23 cellular contexts compared by ENCODE assay signal in the genomic region with DNA sequence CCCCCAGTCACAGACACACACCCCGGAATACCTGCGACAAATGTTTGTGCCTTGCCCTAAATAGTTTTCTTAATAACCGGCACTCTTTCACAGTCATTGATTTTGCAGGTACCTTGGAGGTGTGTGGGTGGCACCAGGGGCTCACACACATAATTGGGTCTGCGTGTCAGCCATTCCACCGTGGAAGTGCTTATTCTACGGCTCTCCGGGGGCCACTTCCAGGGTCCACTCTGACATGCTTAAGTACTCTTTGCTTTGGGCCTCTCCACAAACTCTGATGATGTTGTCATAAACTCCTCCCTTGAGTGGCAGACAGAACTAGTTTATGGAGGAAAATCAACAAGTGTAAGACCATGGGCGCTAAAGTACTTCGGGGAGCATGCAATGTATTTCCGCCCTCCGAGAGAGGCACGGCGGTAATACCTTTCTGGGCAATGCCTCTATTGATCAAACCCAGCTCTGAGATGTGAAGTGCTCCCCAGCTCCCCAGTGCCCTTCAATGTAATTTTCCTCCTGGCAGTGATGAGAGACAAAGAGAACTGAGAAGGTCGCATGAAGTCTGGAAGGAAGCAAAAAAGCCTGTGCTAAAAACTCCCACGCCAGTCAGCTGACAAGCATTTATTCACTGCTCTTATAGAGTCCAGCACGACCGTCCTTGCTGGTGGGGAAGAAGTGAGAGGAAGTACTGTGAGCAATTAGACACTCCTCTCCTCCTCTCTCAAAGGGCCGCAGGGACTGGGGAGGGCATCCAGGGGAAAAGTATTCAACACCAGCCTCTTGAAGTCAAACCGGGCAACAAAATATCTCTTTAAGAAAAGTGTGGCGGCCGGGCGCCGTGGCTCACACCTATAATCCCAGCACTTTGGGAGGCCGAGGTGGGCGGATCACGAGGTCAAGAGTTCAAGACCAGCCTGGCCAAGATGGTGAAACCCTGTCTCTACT.
"Had no signal": no experiment of that assay in that cellular context is flagged by ENCODE, and none has a peak within 500 bp of the region (broad histone marks: within the 10 kb centered on the region; RNA-seq: fewer than 3 reads in every experiment).

No MANE protein-coding gene starts in this region.

- H3K36me3 Mint-ChIP-seq: activated naive CD4-positive, alpha-beta T cell treated with anti-CD3 and anti-CD28 coated beads, Interleukin-2, amount 10 ng/mL, durations not matched to agents 7 days and 5 days had no signal

- H3K4me3 Mint-ChIP-seq: activated CD4-positive, alpha-beta T cell treated with anti-CD3 and anti-CD28 coated beads, Interleukin-2, amount 10 ng/mL, durations not matched to agents 24 days and 14 days; activated naive CD4-positive, alpha-beta T cell treated with anti-CD3 and anti-CD28 coated beads, Interleukin-2, amount 10 ng/mL, durations not matched to agents 7 days and 5 days; effector memory CD8-positive, alpha-beta T cell; T-helper 2 cell treated with Interferon-gamma antibody and Interleukin-4, amounts not matched to agents 5 μg/mL and 100 μg/mL, for 36 hours had no signal

- ATAC-seq: effector memory CD8-positive, alpha-beta T cell; gastrocnemius medialis; heart left ventricle; left colon had no signal

- H3K4me1 ChIP-seq: ascending aorta, breast epithelium, gastrocnemius medialis, upper lobe of left lung had no signal

- H3K4me3 ChIP-seq: ascending aorta, breast epithelium, gastrocnemius medialis, heart left ventricle, lung, upper lobe of left lung had no signal

- H3K4me1 Mint-ChIP-seq: activated CD4-positive, alpha-beta T cell treated with anti-CD3 and anti-CD28 coated beads, Interleukin-2, amount 10 ng/mL, durations not matched to agents 24 days and 14 days; activated naive CD4-positive, alpha-beta T cell treated with anti-CD3 and anti-CD28 coated beads, Interleukin-2, amount 10 ng/mL, durations not matched to agents 7 days and 5 days had no signal

- DNase-seq: activated CD4-positive, alpha-beta T cell treated with anti-CD3 and anti-CD28 coated beads, Interleukin-2, amount 10 ng/mL, durations not matched to agents 24 days and 14 days; activated CD4-positive, CD25-positive, alpha-beta regulatory T cell; activated naive CD4-positive, alpha-beta T cell treated with anti-CD3 and anti-CD28 coated beads, Interleukin-2, amount 10 ng/mL, durations not matched to agents 7 days and 5 days; activated T-cell treated with anti-CD3 and anti-CD28 coated beads, Interleukin-2, amount 50 U/mL, for 1 hour; dermis blood vessel endothelial cell; effector memory CD8-positive, alpha-beta T cell; gastrocnemius medialis; heart left ventricle; left colon; midbrain; retina; stimulated activated CD4-positive, alpha-beta T cell treated with anti-CD3 and anti-CD28 coated beads, Interleukin-15, amount 100 ng/mL, for 24 hours; stimulated activated CD4-positive, alpha-beta T cell treated with anti-CD3 and anti-CD28 coated beads, Interleukin-4, amount 100 ng/mL, for 24 hours; stimulated activated naive CD4-positive, alpha-beta T cell treated with Interleukin-2 at 50 U/mL for 16 hours; SW 1271; upper lobe of left lung had no signal

- H3K36me3 ChIP-seq: ascending aorta, breast epithelium, gastrocnemius medialis, heart left ventricle, neutrophil, upper lobe of left lung had no signal

- H3K9me3 ChIP-seq: ascending aorta, breast epithelium, gastrocnemius medialis, heart left ventricle, neutrophil, upper lobe of left lung had no signal

- H3K27me3 ChIP-seq: ascending aorta, neutrophil, upper lobe of left lung had no signal

- H3K27ac ChIP-seq: ascending aorta, breast epithelium, epithelial cell of prostate, gastrocnemius medialis, heart left ventricle, neutrophil, upper lobe of left lung had no signal

- H3K9me3 Mint-ChIP-seq: activated T-helper 2 cell treated with anti-CD3 and anti-CD28 coated beads, Interferon-gamma antibody, Interleukin-2, Interleukin-4, amounts not matched to agents 10 μg/mL and 5 μg/mL and 100 μg/mL, durations not matched to agents 14 hours and 24 hours and 36 hours; effector memory CD8-positive, alpha-beta T cell had no signal

- H3K27ac Mint-ChIP-seq: activated CD4-positive, alpha-beta T cell treated with anti-CD3 and anti-CD28 coated beads, Interleukin-2, amount 10 ng/mL, durations not matched to agents 24 days and 14 days; activated naive CD4-positive, alpha-beta T cell treated with anti-CD3 and anti-CD28 coated beads, Interleukin-2, amount 10 ng/mL, durations not matched to agents 7 days and 5 days; activated T-helper 2 cell treated with anti-CD3 and anti-CD28 coated beads, Interferon-gamma antibody, Interleukin-2, Interleukin-4, amounts not matched to agents 10 μg/mL and 5 μg/mL and 100 μg/mL, durations not matched to agents 14 hours and 24 hours and 36 hours; effector memory CD8-positive, alpha-beta T cell; T-helper 2 cell treated with Interferon-gamma antibody and Interleukin-4, amounts not matched to agents 5 μg/mL and 100 μg/mL, for 36 hours had no signal

- H3K27me3 Mint-ChIP-seq: activated CD4-positive, alpha-beta T cell treated with anti-CD3 and anti-CD28 coated beads, Interleukin-2, amount 10 ng/mL, durations not matched to agents 24 days and 14 days; activated naive CD4-positive, alpha-beta T cell treated with anti-CD3 and anti-CD28 coated beads, Interleukin-2, amount 10 ng/mL, durations not matched to agents 7 days and 5 days; effector memory CD8-positive, alpha-beta T cell had no signal
